In genomic region chr5:179624841-179625271, GRCh38 we compare ENCODE assay signal across 9 cellular contexts. TPM values are rescaled to one million over a fixed set of nuclear protein-coding genes. Genes with fewer than 3 reads are reported as not detected.
DNase-seq lines count a peak whose midpoint lies in the region; FAIRE-seq and TF ChIP-seq lines count a peak whose summit lies in the region.
"Had no signal": no experiment of that assay in that cellular context is flagged by ENCODE, and none has a peak within 500 bp of the region (broad histone marks: within the 10 kb centered on the region; RNA-seq: fewer than 3 reads in every experiment).

No MANE protein-coding gene starts in this region.

- peak overlapping the region; percentile 91 to 99 (median 98) for H3K4me3 Mint-ChIP-seq in CD4-positive, alpha-beta memory T cell
- H3K4me3 Mint-ChIP-seq in neural crest cell, result peak overlapping the region; percentile 100

- DNase-seq in CD4-positive, alpha-beta memory T cell, result no peak
- DNase-seq in NB4 (ENCODE audit: low read depth) (no peak), colonic mucosa (no peak), neural crest cell (ENCODE audit: low read depth, low spot score) (no peak), HTR-8/SVneo (ENCODE audit: insufficient read length, low spot score) (no peak), NCI-H1436 (lab: John Stamatoyannopoulos, UW) (no peak), SIG-M5 treated with dmso at 0.1 percent for 504 hours (lab: John Stamatoyannopoulos, UW; ENCODE audit: unreplicated experiment) (no peak), UCSD-AML1 (lab: John Stamatoyannopoulos, UW; ENCODE audit: unreplicated experiment) (no peak)

- H3K9me3 Mint-ChIP-seq in CD4-positive, alpha-beta memory T cell, result peaks cover 0 to 25% (median 0%) of the 10 kb centered on the region in 8 donors
- H3K9me3 Mint-ChIP-seq in neural crest cell, result no peaks in the 10 kb centered on the region

- H3K27me3 ChIP-seq in CD4-positive, alpha-beta memory T cell (ENCODE audit: insufficient read depth, low read length), result no peaks in the 10 kb centered on the region
- H3K27me3 ChIP-seq in colonic mucosa, result no peaks in the 10 kb centered on the region

- H3K36me3 ChIP-seq in CD4-positive, alpha-beta memory T cell (ENCODE audit: insufficient read depth, low read length), result peaks cover 25% of the 10 kb centered on the region
- no peaks in the 10 kb centered on the region for H3K36me3 ChIP-seq in colonic mucosa

- H3K36me3 Mint-ChIP-seq in CD4-positive, alpha-beta memory T cell, result peaks cover 27 to 40% of the 10 kb centered on the region in 2 donors
- H3K36me3 Mint-ChIP-seq in neural crest cell (ENCODE audit: low read depth), result peaks cover 32% of the 10 kb centered on the region

- H3K4me1 Mint-ChIP-seq in CD4-positive, alpha-beta memory T cell, result peaks cover 30 to 53% (median 35%) of the 10 kb centered on the region in 4 donors
- peaks cover 40% of the 10 kb centered on the region for H3K4me1 Mint-ChIP-seq in neural crest cell

- POLR2A ChIA-PET in CD4-positive, alpha-beta memory T cell (lab: Charles Lee; ENCODE audit: partially characterized antibody), result interaction anchor here (1.1 to 10.5 kb wide), 8 partner anchors 17 to 212 kb away, joined by 3 to 313 read pairs (median 55); partner anchors contain the start of genes MAML1, RUFY1 and SQSTM1

- H3K27ac Mint-ChIP-seq in CD4-positive, alpha-beta memory T cell, result peak overlapping the region; percentile 99 to 100 (median 99)
- H3K27ac Mint-ChIP-seq in neural crest cell (ENCODE audit: unreplicated experiment), result peak overlapping the region; percentile 99

- peaks cover 0 to 6% of the 10 kb centered on the region in 2 donors for H3K27me3 Mint-ChIP-seq in CD4-positive, alpha-beta memory T cell
- peaks cover 29% of the 10 kb centered on the region for H3K27me3 Mint-ChIP-seq in neural crest cell (ENCODE audit: low read depth)

- peak overlapping the region; percentile 96 for H3K27ac ChIP-seq in CD4-positive, alpha-beta memory T cell (ENCODE audit: low read depth, low read length)
- peak overlapping the region; percentile 100 for H3K27ac ChIP-seq in colonic mucosa

- no peak for TF ChIP-seq POLR2A in NB4 (IDR thresholded peaks at IDR 0.05; ENCODE audit: extremely low read depth, insufficient read length)

- H3K9me3 ChIP-seq in CD4-positive, alpha-beta memory T cell (ENCODE audit: control insufficient read depth in 1 of 2, low read length in 2 of 2), result no peaks in the 10 kb centered on the region
- H3K9me3 ChIP-seq in colonic mucosa, result no peaks in the 10 kb centered on the region

- intact Hi-C loops in CD4-positive, alpha-beta memory T cell (cut with micrococcal nuclease), result loop anchor here (10.0 kb wide), 1 partner anchor 110 kb away; the partner anchor contains the start of gene MAML1
- intact Hi-C loops in colonic mucosa (cut with DNase I), result no loop called here

- TF ChIP-seq CTCF in NB4 (IDR thresholded peaks at IDR 0.05; ENCODE audit: low read depth, low read length) (no peak), colonic mucosa (IDR thresholded peaks at IDR 0.05) (no peak), neural crest cell (conservative IDR thresholded peaks at IDR 0.05) (no peak)

- FAIRE-seq in HTR-8/SVneo (lab: Jason Lieb, UNC), result no peak

- CTCF ChIA-PET in CD4-positive, alpha-beta memory T cell (lab: Charles Lee; ENCODE audit: partially characterized antibody), result interaction anchor here (5.8 kb wide), 1 partner anchor 14 kb away, joined by 63 read pairs; no protein-coding TSS in a partner anchor

- H3K4me1 ChIP-seq in CD4-positive, alpha-beta memory T cell (ENCODE audit: insufficient read depth, low read length), result peaks cover 37% of the 10 kb centered on the region
- peaks cover 8% of the 10 kb centered on the region for H3K4me1 ChIP-seq in colonic mucosa

- no peak overlapping the region for H3K4me3 ChIP-seq in CD4-positive, alpha-beta memory T cell (ENCODE audit: low read length in 2 of 2)
- H3K4me3 ChIP-seq in NB4 (ENCODE audit: low read depth, low read length) (peak overlapping the region; percentile 79), colonic mucosa (peak overlapping the region; percentile 98)

- peak overlapping the region in 1 of 2 donors; percentile 97 for H3K9ac ChIP-seq in colonic mucosa (ENCODE audit: low read depth in 2 of 2, low read length in 2 of 2)

RNA-seq across cellular contexts. Expression of gene HNRNPH1, which starts 1.4 kb away (rescaled TPM):
- total RNA-seq in CD4-positive, alpha-beta memory T cell, result 1,000 to 10,000 TPM; 1,611 to 1,625 TPM
- 100 to 1,000 TPM in 1 of 2 donors, 10 to 100 TPM in 1; 46.5 to 116 TPM for polyA plus RNA-seq in CD4-positive, alpha-beta memory T cell
- total RNA-seq in colonic mucosa, result 100 to 1,000 TPM; 332 to 510 TPM
- 1,155 and 1,166 TPM in 2 replicates for total RNA-seq in neural crest cell

RNA-seq across cellular contexts. Expression of gene CBY3, which starts 56.0 kb away (rescaled TPM):
- under 1 TPM; 0.58 to 0.76 TPM for total RNA-seq in CD4-positive, alpha-beta memory T cell
- polyA plus RNA-seq in CD4-positive, alpha-beta memory T cell, result under 1 TPM; 0.36 to 0.56 TPM
- total RNA-seq in colonic mucosa, result not detected
- not detected in 2 replicates for total RNA-seq in neural crest cell
- total RNA-seq: SK-MEL-5 had no signal

Comparison
In these comparisons a context has a peak if more than half of its experiments do, and no peak if none do; other contexts are left out.
1. H3K4me3 ChIP-seq: peak in NB4 (single experiment) and colonic mucosa (single experiment); none in CD4-positive, alpha-beta memory T cell (0 of 2).